Comparison of ENCODE assay signal across 1 cellular context in the genomic region with DNA sequence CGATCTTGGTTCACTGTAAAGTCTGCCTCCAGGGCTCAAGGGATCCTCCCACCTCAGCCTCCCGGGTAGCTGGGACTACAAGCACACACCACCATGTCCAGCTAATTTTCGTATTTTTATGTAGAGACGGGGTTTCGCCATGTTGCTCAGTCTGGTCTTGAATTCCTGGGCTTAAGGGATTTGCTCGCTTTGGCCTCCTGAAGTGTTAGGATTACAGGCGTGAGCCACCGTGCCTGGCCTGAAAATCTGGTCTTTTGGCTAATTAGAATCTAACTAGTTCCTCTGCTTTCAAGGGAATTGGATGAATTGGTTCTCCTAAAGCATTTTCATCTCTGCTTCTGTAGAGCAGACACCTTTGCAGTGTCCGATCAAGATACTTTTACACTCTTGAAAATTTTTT.
TF ChIP-seq lines count a peak whose summit lies in the region.

No MANE protein-coding gene starts in this region.

TF ChIP-seq in WTC11, 78 proteins besides CTCF, POLR2A, EP300 and RAD21 (continued from another document):
- TF ChIP-seq, protein P1, sequence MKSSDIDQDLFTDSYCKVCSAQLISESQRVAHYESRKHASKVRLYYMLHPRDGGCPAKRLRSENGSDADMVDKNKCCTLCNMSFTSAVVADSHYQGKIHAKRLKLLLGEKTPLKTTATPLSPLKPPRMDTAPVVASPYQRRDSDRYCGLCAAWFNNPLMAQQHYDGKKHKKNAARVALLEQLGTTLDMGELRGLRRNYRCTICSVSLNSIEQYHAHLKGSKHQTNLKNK (CRISPR knock-in tag; IDR thresholded peaks at IDR 0.05), result no peak
- TF ChIP-seq ETV6 (CRISPR knock-in tag; IDR thresholded peaks at IDR 0.05) (no peak), ZBTB21 (CRISPR knock-in tag; IDR thresholded peaks at IDR 0.05; ENCODE audit: borderline replicate concordance) (no peak), KAT7 (CRISPR knock-in tag; IDR thresholded peaks at IDR 0.05; ENCODE audit: borderline replicate concordance) (no peak), TP53 (CRISPR knock-in tag; IDR thresholded peaks at IDR 0.05) (no peak), ZNF317 (CRISPR knock-in tag; IDR thresholded peaks at IDR 0.05; ENCODE audit: borderline replicate concordance, low read depth) (no peak), IRF2 (CRISPR knock-in tag; IDR thresholded peaks at IDR 0.05; ENCODE audit: borderline replicate concordance, low read depth) (no peak), NR2C2 (CRISPR knock-in tag; IDR thresholded peaks at IDR 0.05) (no peak)
- TF ChIP-seq, protein P2, sequence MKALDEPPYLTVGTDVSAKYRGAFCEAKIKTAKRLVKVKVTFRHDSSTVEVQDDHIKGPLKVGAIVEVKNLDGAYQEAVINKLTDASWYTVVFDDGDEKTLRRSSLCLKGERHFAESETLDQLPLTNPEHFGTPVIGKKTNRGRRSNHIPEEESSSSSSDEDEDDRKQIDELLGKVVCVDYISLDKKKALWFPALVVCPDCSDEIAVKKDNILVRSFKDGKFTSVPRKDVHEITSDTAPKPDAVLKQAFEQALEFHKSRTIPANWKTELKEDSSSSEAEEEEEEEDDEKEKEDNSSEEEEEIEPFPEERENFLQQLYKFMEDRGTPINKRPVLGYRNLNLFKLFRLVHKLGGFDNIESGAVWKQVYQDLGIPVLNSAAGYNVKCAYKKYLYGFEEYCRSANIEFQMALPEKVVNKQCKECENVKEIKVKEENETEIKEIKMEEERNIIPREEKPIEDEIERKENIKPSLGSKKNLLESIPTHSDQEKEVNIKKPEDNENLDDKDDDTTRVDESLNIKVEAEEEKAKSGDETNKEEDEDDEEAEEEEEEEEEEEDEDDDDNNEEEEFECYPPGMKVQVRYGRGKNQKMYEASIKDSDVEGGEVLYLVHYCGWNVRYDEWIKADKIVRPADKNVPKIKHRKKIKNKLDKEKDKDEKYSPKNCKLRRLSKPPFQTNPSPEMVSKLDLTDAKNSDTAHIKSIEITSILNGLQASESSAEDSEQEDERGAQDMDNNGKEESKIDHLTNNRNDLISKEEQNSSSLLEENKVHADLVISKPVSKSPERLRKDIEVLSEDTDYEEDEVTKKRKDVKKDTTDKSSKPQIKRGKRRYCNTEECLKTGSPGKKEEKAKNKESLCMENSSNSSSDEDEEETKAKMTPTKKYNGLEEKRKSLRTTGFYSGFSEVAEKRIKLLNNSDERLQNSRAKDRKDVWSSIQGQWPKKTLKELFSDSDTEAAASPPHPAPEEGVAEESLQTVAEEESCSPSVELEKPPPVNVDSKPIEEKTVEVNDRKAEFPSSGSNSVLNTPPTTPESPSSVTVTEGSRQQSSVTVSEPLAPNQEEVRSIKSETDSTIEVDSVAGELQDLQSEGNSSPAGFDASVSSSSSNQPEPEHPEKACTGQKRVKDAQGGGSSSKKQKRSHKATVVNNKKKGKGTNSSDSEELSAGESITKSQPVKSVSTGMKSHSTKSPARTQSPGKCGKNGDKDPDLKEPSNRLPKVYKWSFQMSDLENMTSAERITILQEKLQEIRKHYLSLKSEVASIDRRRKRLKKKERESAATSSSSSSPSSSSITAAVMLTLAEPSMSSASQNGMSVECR (CRISPR knock-in tag; IDR thresholded peaks at IDR 0.05; ENCODE audit: borderline replicate concordance), result no peak
- TF ChIP-seq, protein P3, sequence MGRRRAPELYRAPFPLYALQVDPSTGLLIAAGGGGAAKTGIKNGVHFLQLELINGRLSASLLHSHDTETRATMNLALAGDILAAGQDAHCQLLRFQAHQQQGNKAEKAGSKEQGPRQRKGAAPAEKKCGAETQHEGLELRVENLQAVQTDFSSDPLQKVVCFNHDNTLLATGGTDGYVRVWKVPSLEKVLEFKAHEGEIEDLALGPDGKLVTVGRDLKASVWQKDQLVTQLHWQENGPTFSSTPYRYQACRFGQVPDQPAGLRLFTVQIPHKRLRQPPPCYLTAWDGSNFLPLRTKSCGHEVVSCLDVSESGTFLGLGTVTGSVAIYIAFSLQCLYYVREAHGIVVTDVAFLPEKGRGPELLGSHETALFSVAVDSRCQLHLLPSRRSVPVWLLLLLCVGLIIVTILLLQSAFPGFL (CRISPR knock-in tag; IDR thresholded peaks at IDR 0.05; ENCODE audit: borderline replicate concordance), result no peak
- TF ChIP-seq, protein P4, sequence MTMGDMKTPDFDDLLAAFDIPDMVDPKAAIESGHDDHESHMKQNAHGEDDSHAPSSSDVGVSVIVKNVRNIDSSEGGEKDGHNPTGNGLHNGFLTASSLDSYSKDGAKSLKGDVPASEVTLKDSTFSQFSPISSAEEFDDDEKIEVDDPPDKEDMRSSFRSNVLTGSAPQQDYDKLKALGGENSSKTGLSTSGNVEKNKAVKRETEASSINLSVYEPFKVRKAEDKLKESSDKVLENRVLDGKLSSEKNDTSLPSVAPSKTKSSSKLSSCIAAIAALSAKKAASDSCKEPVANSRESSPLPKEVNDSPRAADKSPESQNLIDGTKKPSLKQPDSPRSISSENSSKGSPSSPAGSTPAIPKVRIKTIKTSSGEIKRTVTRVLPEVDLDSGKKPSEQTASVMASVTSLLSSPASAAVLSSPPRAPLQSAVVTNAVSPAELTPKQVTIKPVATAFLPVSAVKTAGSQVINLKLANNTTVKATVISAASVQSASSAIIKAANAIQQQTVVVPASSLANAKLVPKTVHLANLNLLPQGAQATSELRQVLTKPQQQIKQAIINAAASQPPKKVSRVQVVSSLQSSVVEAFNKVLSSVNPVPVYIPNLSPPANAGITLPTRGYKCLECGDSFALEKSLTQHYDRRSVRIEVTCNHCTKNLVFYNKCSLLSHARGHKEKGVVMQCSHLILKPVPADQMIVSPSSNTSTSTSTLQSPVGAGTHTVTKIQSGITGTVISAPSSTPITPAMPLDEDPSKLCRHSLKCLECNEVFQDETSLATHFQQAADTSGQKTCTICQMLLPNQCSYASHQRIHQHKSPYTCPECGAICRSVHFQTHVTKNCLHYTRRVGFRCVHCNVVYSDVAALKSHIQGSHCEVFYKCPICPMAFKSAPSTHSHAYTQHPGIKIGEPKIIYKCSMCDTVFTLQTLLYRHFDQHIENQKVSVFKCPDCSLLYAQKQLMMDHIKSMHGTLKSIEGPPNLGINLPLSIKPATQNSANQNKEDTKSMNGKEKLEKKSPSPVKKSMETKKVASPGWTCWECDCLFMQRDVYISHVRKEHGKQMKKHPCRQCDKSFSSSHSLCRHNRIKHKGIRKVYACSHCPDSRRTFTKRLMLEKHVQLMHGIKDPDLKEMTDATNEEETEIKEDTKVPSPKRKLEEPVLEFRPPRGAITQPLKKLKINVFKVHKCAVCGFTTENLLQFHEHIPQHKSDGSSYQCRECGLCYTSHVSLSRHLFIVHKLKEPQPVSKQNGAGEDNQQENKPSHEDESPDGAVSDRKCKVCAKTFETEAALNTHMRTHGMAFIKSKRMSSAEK (CRISPR knock-in tag; IDR thresholded peaks at IDR 0.05; ENCODE audit: borderline replicate concordance), result no peak
